20 cellular contexts compared by ENCODE assay signal in the genomic region with DNA sequence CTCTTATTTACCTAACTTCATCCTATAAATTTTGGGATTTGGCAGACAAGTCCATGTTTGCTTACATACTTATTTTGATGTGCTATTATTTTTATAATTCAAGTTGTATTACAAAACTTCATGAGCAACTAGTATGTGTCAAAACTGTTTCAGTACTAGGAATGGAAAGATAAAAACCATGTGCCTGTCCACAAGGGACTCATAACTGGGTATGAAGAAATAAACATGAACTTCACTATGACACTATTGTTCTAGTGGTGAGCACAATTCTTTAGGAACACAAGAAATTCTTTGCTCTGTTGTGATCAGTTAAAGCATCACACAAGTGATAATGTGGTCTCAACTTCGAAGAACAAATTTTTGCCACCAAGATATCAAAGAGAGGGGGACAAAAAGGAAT.
"Had no signal": no experiment of that assay in that cellular context is flagged by ENCODE, and none has a peak within 500 bp of the region (broad histone marks: within the 10 kb centered on the region; RNA-seq: fewer than 3 reads in every experiment).

No MANE protein-coding gene starts in this region.

- DNase-seq: dermis blood vessel endothelial cell; effector memory CD4-positive, alpha-beta T cell; foreskin keratinocyte; glutamatergic neuron; heart right ventricle; hippocampal formation; left cardiac atrium; left lung; mesenchymal stem cell; mucosa of descending colon; naive B cell; right lobe of liver; stimulated activated CD4-positive, alpha-beta T cell treated with anti-CD3 and anti-CD28 coated beads, Interleukin-2, amount 100 ng/mL, for 24 hours; stimulated activated CD4-positive, alpha-beta T cell treated with anti-CD3 and anti-CD28 coated beads, Interleukin-4, amount 100 ng/mL, for 24 hours; stimulated activated naive CD4-positive, alpha-beta T cell treated with Interleukin-2 at 50 U/mL for 16 hours; stomach; substantia nigra; upper lobe of left lung had no signal

- ATAC-seq: foreskin keratinocyte; heart right ventricle; left cardiac atrium; left lung; mucosa of descending colon; natural killer cell treated with Interleukin-12 subunit alpha and Interleukin-12 subunit beta and Interleukin-15 and Interleukin-18, amount 100 ng/mL, for 72 hours; right lobe of liver; stimulated activated effector memory CD8-positive, alpha-beta T cell treated with anti-CD3 and anti-CD28 coated beads, Interleukin-12 subunit alpha, Interleukin-12 subunit beta, amount 100 ng/mL, for 72 hours had no signal
